In genomic region chr17:2905269-2905668, GRCh38 we compare ENCODE assay signal across 18 cellular contexts.
DNase-seq lines count a peak whose midpoint lies in the region; ATAC-seq and TF ChIP-seq lines count a peak whose summit lies in the region.
"Had no signal": no experiment of that assay in that cellular context is flagged by ENCODE, and none has a peak within 500 bp of the region (broad histone marks: within the 10 kb centered on the region; RNA-seq: fewer than 3 reads in every experiment).

No MANE protein-coding gene starts in this region.

- H2BK5ac ChIP-seq in H9 (ENCODE audit: insufficient read length, low read length): no peak overlapping the region

- H3K23me2 ChIP-seq in H9 (ENCODE audit: insufficient read length, low read depth, low read length, poor library complexity, severe bottlenecking): no peaks in the 10 kb centered on the region

- H2AK5ac ChIP-seq in H9 (ENCODE audit: insufficient read length, low read length): no peak overlapping the region

- no peak overlapping the region for H3K4ac ChIP-seq in H9 (ENCODE audit: low read depth, low read length)

- no peak overlapping the region for H3K4me3 Mint-ChIP-seq in H9
- peak overlapping the region; percentile 77 for H3K4me3 Mint-ChIP-seq in natural killer cell treated with Interleukin-12 subunit alpha and Interleukin-12 subunit beta and Interleukin-15 and Interleukin-18, amount 100 ng/mL, for 72 hours
- H3K4me3 Mint-ChIP-seq: activated naive CD8-positive, alpha-beta T cell treated with anti-CD3 and anti-CD28 coated beads, Interleukin-2, amount 10 ng/mL, durations not matched to agents 7 days and 5 days; CD4-positive, CD25-positive, alpha-beta regulatory T cell; mesothelial cell of epicardium; nephron progenitor cell had no signal

- TF ChIP-seq CTCF in H9 (conservative IDR thresholded peaks at IDR 0.05): no peak

- no peak overlapping the region for H3K56ac ChIP-seq in H9 (ENCODE audit: insufficient read length, low read depth, low read length)

- no peak overlapping the region for H4K5ac ChIP-seq in H9 (ENCODE audit: insufficient read length, low read depth, low read length)

- peaks cover 6% of the 10 kb centered on the region for H3K79me1 ChIP-seq in H9 (ENCODE audit: insufficient read depth, low read depth, low read length, poor library complexity, severe bottlenecking)

- H4K20me1 ChIP-seq in H9 (ENCODE audit: control insufficient read depth, insufficient read depth, insufficient read length): no peaks in the 10 kb centered on the region

- H3K27ac Mint-ChIP-seq in H9: peak overlapping the region in 2 of 3 experiments; percentile 8 to 74; a peak in 2 of 7 replicates
- peak overlapping the region; percentile 81 to 92 for H3K27ac Mint-ChIP-seq in natural killer cell treated with Interleukin-12 subunit alpha and Interleukin-12 subunit beta and Interleukin-15 and Interleukin-18, amount 100 ng/mL, for 72 hours
- H3K27ac Mint-ChIP-seq: activated naive CD8-positive, alpha-beta T cell treated with anti-CD3 and anti-CD28 coated beads, Interleukin-2, amount 10 ng/mL, durations not matched to agents 7 days and 5 days; CD4-positive, CD25-positive, alpha-beta regulatory T cell; mesothelial cell of epicardium; nephron progenitor cell had no signal

- DNase-seq in H9: no peak
- DNase-seq in UCSD-AML1 (lab: John Stamatoyannopoulos, UW; ENCODE audit: unreplicated experiment): peak; percentile 66
- peak; percentile 83 for DNase-seq in Right ventricle myocardium superior
- peak; percentile 88 for DNase-seq in natural killer cell treated with Interleukin-12 subunit alpha and Interleukin-12 subunit beta and Interleukin-15 and Interleukin-18, amount 100 ng/mL, for 72 hours (ENCODE audit: low spot score)
- DNase-seq in ureter (ENCODE audit: low spot score): no peak
- DNase-seq in activated CD8-positive, alpha-beta memory T cell treated with anti-CD3 and anti-CD28 coated beads, Interleukin-2, amount 50 U/mL, for 48 hours: no peak
- DNase-seq: activated CD4-positive, alpha-beta T cell treated with anti-CD3 and anti-CD28 coated beads for 1 hour; activated naive CD8-positive, alpha-beta T cell treated with anti-CD3 and anti-CD28 coated beads, Interleukin-2, amount 10 ng/mL, durations not matched to agents 7 days and 5 days; CD4-positive, CD25-positive, alpha-beta regulatory T cell; colonic mucosa; NCI-H1436 treated with DMSO at 0.1 percent for 48 hours; NCI-H524; nephron progenitor cell; T-helper 9 cell had no signal

- no peak overlapping the region for H2BK120ac ChIP-seq in H9 (ENCODE audit: low read depth, low read length, poor library complexity, severe bottlenecking)

- no peak overlapping the region for H3K27ac ChIP-seq in H9 (ENCODE audit: insufficient read length, low read depth, low read length)
- H3K27ac ChIP-seq: colonic mucosa, SK-N-MC had no signal

- H3K27me3 Mint-ChIP-seq in H9 (ENCODE audit: low read depth): no peaks in the 10 kb centered on the region; the same call in 1 of the 2 replicates
- no peaks in the 10 kb centered on the region for H3K27me3 Mint-ChIP-seq in natural killer cell treated with Interleukin-12 subunit alpha and Interleukin-12 subunit beta and Interleukin-15 and Interleukin-18, amount 100 ng/mL, for 72 hours
- H3K27me3 Mint-ChIP-seq: activated naive CD8-positive, alpha-beta T cell treated with anti-CD3 and anti-CD28 coated beads, Interleukin-2, amount 10 ng/mL, durations not matched to agents 7 days and 5 days; CD4-positive, CD25-positive, alpha-beta regulatory T cell had no signal

- H3T11ph ChIP-seq in H9 (ENCODE audit: low read length): no peak overlapping the region

- H3K9ac ChIP-seq in H9 (ENCODE audit: extremely low read depth, insufficient read length, low read length): no peak overlapping the region

- intact Hi-C loops in Right ventricle myocardium superior (cut with DNase I): loop anchor here (10.0 kb wide), 1 partner anchor 50 kb away; no protein-coding TSS in a partner anchor

- peaks cover 5 to 7% of the 10 kb centered on the region in 2 experiments; a peak in 3 of 5 replicates for H3K9me3 Mint-ChIP-seq in H9
- H3K9me3 Mint-ChIP-seq in natural killer cell treated with Interleukin-12 subunit alpha and Interleukin-12 subunit beta and Interleukin-15 and Interleukin-18, amount 100 ng/mL, for 72 hours: peaks cover 9% of the 10 kb centered on the region

- H3K27me3 ChIP-seq in H9 (ENCODE audit: insufficient read depth, low read length): no peaks in the 10 kb centered on the region
- H3K27me3 ChIP-seq: colonic mucosa had no signal

- no peak overlapping the region for H3K18ac ChIP-seq in H9 (ENCODE audit: insufficient read length, low read depth, low read length)

- ATAC-seq in Right ventricle myocardium superior (ENCODE audit: poor library complexity) (peak; percentile 75), GM18519 (IDR thresholded peaks at IDR 0.05; ENCODE audit: low FRiP score, unreplicated experiment) (no peak)
- ATAC-seq in natural killer cell treated with Interleukin-12 subunit alpha and Interleukin-12 subunit beta and Interleukin-15 and Interleukin-18, amount 100 ng/mL, for 72 hours: peak; percentile 66 to 74
- ATAC-seq: left lobe of liver had no signal

- H3K4me2 ChIP-seq in H9 (ENCODE audit: insufficient read depth, insufficient read length, low read length): no peak overlapping the region

- peaks cover 25 to 49% (median 28%) of the 10 kb centered on the region in 3 experiments for H3K36me3 Mint-ChIP-seq in H9 (ENCODE audit: insufficient read depth in 1 of 3, low read depth in 3 of 3)
- H3K36me3 Mint-ChIP-seq in natural killer cell treated with Interleukin-12 subunit alpha and Interleukin-12 subunit beta and Interleukin-15 and Interleukin-18, amount 100 ng/mL, for 72 hours: peaks cover 21% of the 10 kb centered on the region
- H3K36me3 Mint-ChIP-seq: activated naive CD8-positive, alpha-beta T cell treated with anti-CD3 and anti-CD28 coated beads, Interleukin-2, amount 10 ng/mL, durations not matched to agents 7 days and 5 days; mesothelial cell of epicardium had no signal

- no peak overlapping the region for H2BK12ac ChIP-seq in H9 (ENCODE audit: insufficient read length, low read depth, low read length)

- no peak overlapping the region for H4K91ac ChIP-seq in H9 (ENCODE audit: insufficient read length, low read depth, low read length)

- no peak overlapping the region; the same call in 1 of the 2 replicates for H3K14ac ChIP-seq in H9 (ENCODE audit: insufficient read depth, low read length)

- H3K4me1 ChIP-seq in H9 (ENCODE audit: insufficient read depth, low read length): peaks cover 5% of the 10 kb centered on the region; the same call in 1 of the 2 replicates
- H3K4me1 ChIP-seq: colonic mucosa had no signal

- H2BK20ac ChIP-seq in H9 (ENCODE audit: low read depth, low read length, poor library complexity, severe bottlenecking): no peak overlapping the region

- no peaks in the 10 kb centered on the region for H3K9me3 ChIP-seq in H9 (ENCODE audit: control insufficient read depth, low read depth, low read length)
- H3K9me3 ChIP-seq: colonic mucosa had no signal

- H3K79me2 ChIP-seq in H9 (ENCODE audit: insufficient read depth, low read length): no peaks in the 10 kb centered on the region; the same call in 1 of the 2 replicates

- H4K8ac ChIP-seq in H9 (replicated peaks; ENCODE audit: insufficient read length, low read depth, low read length): no peak overlapping the region

- H2BK15ac ChIP-seq in H9 (ENCODE audit: low read depth, low read length): no peak overlapping the region

- WGBS in H9 (ENCODE audit: extremely low coverage, insufficient read length, low lambda C conversion rate): no CpG with 5 or more reads among the region's 13 CpGs

- no peak overlapping the region for H2AFZ ChIP-seq in H9 (ENCODE audit: low read length)

- peaks cover 15 to 32% of the 10 kb centered on the region in 2 experiments for H3K4me1 Mint-ChIP-seq in H9
- peaks cover 51 to 58% of the 10 kb centered on the region in 2 donors for H3K4me1 Mint-ChIP-seq in natural killer cell treated with Interleukin-12 subunit alpha and Interleukin-12 subunit beta and Interleukin-15 and Interleukin-18, amount 100 ng/mL, for 72 hours (ENCODE audit: low read depth in 2 of 2)

- no peak overlapping the region for H3K23ac ChIP-seq in H9 (ENCODE audit: insufficient read length, low read depth, low read length)

Comparison
In these comparisons a context has a peak if more than half of its experiments do, and no peak if none do; other contexts are left out.
1. DNase-seq: peak in UCSD-AML1 (single experiment), Right ventricle myocardium superior (single experiment) and natural killer cell treated with Interleukin-12 subunit alpha and Interleukin-12 subunit beta and Interleukin-15 and Interleukin-18, amount 100 ng/mL, for 72 hours (single experiment); none in H9 (single experiment), ureter (single experiment) and activated CD8-positive, alpha-beta memory T cell treated with anti-CD3 and anti-CD28 coated beads, Interleukin-2, amount 50 U/mL, for 48 hours (single experiment).